ENCODE assay signal across 17 cellular contexts in genomic region chr2:110829413-110830146, GRCh38.
A peak's percentile ranks its signal among the peaks of the same experiment; 100 is the strongest.
DNase-seq lines count a peak whose midpoint lies in the region; ATAC-seq and TF ChIP-seq lines count a peak whose summit lies in the region.
"Had no signal": no experiment of that assay in that cellular context is flagged by ENCODE, and none has a peak within 500 bp of the region (broad histone marks: within the 10 kb centered on the region; RNA-seq: fewer than 3 reads in every experiment).

No MANE protein-coding gene starts in this region.

- H3K9me2 ChIP-seq in Karpas-422 (replicated peaks; ENCODE audit: insufficient read depth, low read length), result no peaks in the 10 kb centered on the region

- no peak overlapping the region for H3K4me2 ChIP-seq in Karpas-422 (ENCODE audit: low read depth, low read length, poor library complexity, severe bottlenecking)

- intact Hi-C loops in upper lobe of right lung (cut with DNase I), result no loop called here
- intact Hi-C loops in MCF 10A (cut with micrococcal nuclease), result no loop called here

- no peaks in the 10 kb centered on the region for H3K27me3 ChIP-seq in Karpas-422 (ENCODE audit: low read length)
- H3K27me3 ChIP-seq in upper lobe of right lung, result peaks cover 6% of the 10 kb centered on the region
- H3K27me3 ChIP-seq: BE2C had no signal

- no peak overlapping the region for H3K4me3 Mint-ChIP-seq in MCF 10A (ENCODE audit: unreplicated experiment)
- H3K4me3 Mint-ChIP-seq: CD4-positive, alpha-beta memory T cell had no signal

- CTCF ChIA-PET in MCF 10A (lab: Yijun Ruan, JAX), result interaction anchor here (1.5 kb wide), 1 partner anchor 10 kb away, joined by 5 read pairs; no protein-coding TSS in a partner anchor

- peaks cover 73% of the 10 kb centered on the region for H3K27me3 Mint-ChIP-seq in MCF 10A (ENCODE audit: insufficient read depth, unreplicated experiment)

- H3K9me3 ChIP-seq in Karpas-422 (ENCODE audit: low read length), result no peaks in the 10 kb centered on the region
- no peaks in the 10 kb centered on the region for H3K9me3 ChIP-seq in upper lobe of right lung
- H3K9me3 ChIP-seq: BE2C had no signal

- POLR2A ChIA-PET in MCF 10A (lab: Yijun Ruan, JAX), result no interaction called here

- no TSS peak for BruUV-seq in MCF 10A (replicated peaks; lab: Mats Ljungman, UMichigan)

- H3K4me1 Mint-ChIP-seq in MCF 10A (ENCODE audit: insufficient read depth, unreplicated experiment), result no peaks in the 10 kb centered on the region

- no peaks in the 10 kb centered on the region for H3K79me2 ChIP-seq in Karpas-422 (ENCODE audit: low read length)

- peaks cover 2% of the 10 kb centered on the region for H3K9me3 Mint-ChIP-seq in MCF 10A (ENCODE audit: unreplicated experiment)

- ATAC-seq in upper lobe of right lung, result peak; percentile 66
- ATAC-seq: HCT116, HepG2 had no signal

- H3K27ac Mint-ChIP-seq in MCF 10A (ENCODE audit: low read depth, unreplicated experiment), result no peak overlapping the region
- H3K27ac Mint-ChIP-seq: CD4-positive, alpha-beta memory T cell had no signal

- no peak overlapping the region for H3K9ac ChIP-seq in Karpas-422 (ENCODE audit: low read length)

- TF ChIP-seq CTCF in upper lobe of right lung (IDR thresholded peaks at IDR 0.05), result no peak
- TF ChIP-seq CTCF in MCF 10A (IDR thresholded peaks at IDR 0.05; ENCODE audit: unreplicated experiment), result no peak

- H3K4me1 ChIP-seq in Karpas-422 (ENCODE audit: low read length), result no peaks in the 10 kb centered on the region
- H3K4me1 ChIP-seq in upper lobe of right lung, result peaks cover 5% of the 10 kb centered on the region
- H3K4me1 ChIP-seq: BE2C had no signal

- no peaks in the 10 kb centered on the region for H3K36me3 Mint-ChIP-seq in MCF 10A (ENCODE audit: insufficient read depth, unreplicated experiment)

- no peak overlapping the region for H2AFZ ChIP-seq in Karpas-422 (ENCODE audit: low read length)

- H4K20me1 ChIP-seq in Karpas-422 (ENCODE audit: insufficient read depth, low read depth, low read length), result 0 out of 2 replicates have a peak, but pooled peaks cover 4% of the 10 kb centered on the region

- H3K36me3 ChIP-seq in Karpas-422 (ENCODE audit: insufficient read depth, low read length), result no peaks in the 10 kb centered on the region
- H3K36me3 ChIP-seq in upper lobe of right lung, result no peaks in the 10 kb centered on the region
- H3K36me3 ChIP-seq: BE2C had no signal

- H3K4me3 ChIP-seq in Karpas-422 (ENCODE audit: low read length) (no peak overlapping the region), upper lobe of right lung (no peak overlapping the region)

- peak; percentile 9 for DNase-seq in NCI-H2107 treated with DMSO at 0.1 percent for 48 hours (lab: John Stamatoyannopoulos, UW; ENCODE audit: unreplicated experiment)
- DNase-seq in NCI-H2107 (lab: John Stamatoyannopoulos, UW), result no peak
- DNase-seq in Karpas-422, result peak; percentile 31
- peak; percentile 4 for DNase-seq in islet precursor cell
- DNase-seq in upper lobe of right lung, result no peak
- DNase-seq in EL, result no peak
- DNase-seq in D341Med (ENCODE audit: low spot score), result no peak
- no peak for DNase-seq in MCF 10A (ENCODE audit: unreplicated experiment)
- DNase-seq: ACHN; BE2C; CD4-positive, alpha-beta memory T cell; DMS153; GDM1; GOT3 had no signal

- H3K27ac ChIP-seq in Karpas-422 (ENCODE audit: low read length) (no peak overlapping the region), upper lobe of right lung (no peak overlapping the region)
- H3K27ac ChIP-seq: C4-2B had no signal

Comparison
In these comparisons a context has a peak if more than half of its experiments do, and no peak if none do; other contexts are left out.
1. DNase-seq: peak in NCI-H2107 treated with DMSO at 0.1 percent for 48 hours (single experiment), Karpas-422 (single experiment) and islet precursor cell (single experiment); none in NCI-H2107 (single experiment), upper lobe of right lung (single experiment), EL (single experiment), D341Med (single experiment) and MCF 10A (single experiment).